8 cellular contexts compared by ENCODE assay signal in the genomic region with DNA sequence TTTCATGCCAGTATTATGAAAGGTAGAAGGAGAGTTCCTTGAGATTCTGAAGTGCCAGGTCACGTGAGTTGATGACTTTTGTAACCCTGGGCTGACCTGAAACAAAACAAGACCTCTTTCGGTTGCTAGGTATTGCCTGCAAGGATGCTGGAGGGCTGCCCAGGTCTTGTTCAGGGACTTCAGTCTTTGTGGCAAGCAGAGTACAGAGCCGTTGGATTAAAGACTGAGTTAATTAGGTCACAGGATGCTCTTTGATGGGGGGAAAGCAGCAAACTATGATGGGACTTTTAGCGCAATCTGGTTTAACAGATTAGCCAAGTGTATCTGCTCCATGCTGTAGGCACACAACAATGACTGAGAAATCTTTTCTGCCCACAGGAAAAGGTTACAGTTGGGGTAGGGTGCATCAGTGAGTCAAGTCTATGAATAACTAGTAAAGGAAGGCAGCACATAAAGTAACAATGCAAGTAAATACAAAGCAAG. TPM values are rescaled to one million over a fixed set of nuclear protein-coding genes. Genes with fewer than 3 reads are reported as not detected.
DNase-seq lines count a peak whose midpoint lies in the region; ATAC-seq and TF ChIP-seq lines count a peak whose summit lies in the region.

No MANE protein-coding gene starts in this region.

- H3K36me3 ChIP-seq in CD4-positive, CD25-positive, alpha-beta regulatory T cell (ENCODE audit: control insufficient read depth, insufficient read depth, low read length), result no peaks in the 10 kb centered on the region
- no peaks in the 10 kb centered on the region for H3K36me3 ChIP-seq in GM23338 (ENCODE audit: insufficient read depth)
- no peaks in the 10 kb centered on the region for H3K36me3 ChIP-seq in endodermal cell (ENCODE audit: control insufficient read depth, insufficient read depth, low read length)

- TF ChIP-seq CTCF in GM23338 (conservative IDR thresholded peaks at IDR 0.05; ENCODE audit: low read depth in 2 of 2) (no peak), endodermal cell (conservative IDR thresholded peaks at IDR 0.05) (no peak)

- peak overlapping the region; percentile 42 for H3K4me3 ChIP-seq in CD4-positive, CD25-positive, alpha-beta regulatory T cell (ENCODE audit: low read depth, low read length)
- no peak overlapping the region for H3K4me3 ChIP-seq in GM23338
- no peak overlapping the region for H3K4me3 ChIP-seq in endodermal cell (ENCODE audit: low read length)

- H3K9me2 ChIP-seq in GM23338 (ENCODE audit: insufficient read depth), result no peaks in the 10 kb centered on the region

- H3F3A ChIP-seq in GM23338 (replicated peaks; ENCODE audit: low read depth), result no peaks in the 10 kb centered on the region

- no peak overlapping the region for H2AFZ ChIP-seq in GM23338

- peaks cover 25 to 53% (median 39%) of the 10 kb centered on the region in 4 donors for H3K4me1 Mint-ChIP-seq in CD4-positive, CD25-positive, alpha-beta regulatory T cell
- H3K4me1 Mint-ChIP-seq in immature natural killer cell (peaks cover 45 to 48% of the 10 kb centered on the region in 2 donors), GM23338 (peaks cover 25% of the 10 kb centered on the region), endodermal cell (peaks cover 37% of the 10 kb centered on the region)

- peak overlapping the region; percentile 70 to 95 (median 92) for H3K4me3 Mint-ChIP-seq in CD4-positive, CD25-positive, alpha-beta regulatory T cell
- H3K4me3 Mint-ChIP-seq in immature natural killer cell (peak overlapping the region; percentile 40 to 85 (median 62)), GM23338 (no peak overlapping the region), endodermal cell (no peak overlapping the region)

- no peak overlapping the region for H3K4me2 ChIP-seq in GM23338

- H3K27ac Mint-ChIP-seq in CD4-positive, CD25-positive, alpha-beta regulatory T cell, result peak overlapping the region; percentile 92 to 99 (median 95)
- H3K27ac Mint-ChIP-seq in immature natural killer cell, result peak overlapping the region; percentile 90 to 96 (median 94)
- H3K27ac Mint-ChIP-seq in GM23338, result no peak overlapping the region
- H3K27ac Mint-ChIP-seq in endodermal cell, result no peak overlapping the region

- H3K27ac ChIP-seq in CD4-positive, CD25-positive, alpha-beta regulatory T cell (ENCODE audit: insufficient read depth, low read length, poor library complexity, severe bottlenecking), result peak overlapping the region; percentile 97
- H3K27ac ChIP-seq in GM23338 (ENCODE audit: low read depth), result no peak overlapping the region
- H3K27ac ChIP-seq in endodermal cell (ENCODE audit: low read depth, low read length), result no peak overlapping the region

- WGBS in endodermal cell (ENCODE audit: insufficient coverage in 1 of 2, insufficient read length in 1 of 2), 2 experiments, result 87 to 88% methylated on average over 4 of the region's 4 CpGs

- H3K27me3 ChIP-seq in CD4-positive, CD25-positive, alpha-beta regulatory T cell (ENCODE audit: control insufficient read depth, insufficient read depth, low read length), result no peaks in the 10 kb centered on the region
- H3K27me3 ChIP-seq in GM23338 (ENCODE audit: insufficient read depth) (0 out of 2 replicates have a peak, but pooled peaks cover 4% of the 10 kb centered on the region), endodermal cell (ENCODE audit: control insufficient read depth, insufficient read depth, low read length, poor library complexity, severe bottlenecking) (no peaks in the 10 kb centered on the region)

- H3K36me3 Mint-ChIP-seq in CD4-positive, CD25-positive, alpha-beta regulatory T cell, result no peaks in the 10 kb centered on the region
- no peaks in the 10 kb centered on the region for H3K36me3 Mint-ChIP-seq in immature natural killer cell
- peaks cover 7% of the 10 kb centered on the region for H3K36me3 Mint-ChIP-seq in GM23338 (ENCODE audit: low read depth)
- no peaks in the 10 kb centered on the region for H3K36me3 Mint-ChIP-seq in endodermal cell (ENCODE audit: low read depth)

- peaks cover 40% of the 10 kb centered on the region for H3K4me1 ChIP-seq in CD4-positive, CD25-positive, alpha-beta regulatory T cell (ENCODE audit: control insufficient read depth, insufficient read depth, low read length, poor library complexity, severe bottlenecking)
- peaks cover 16% of the 10 kb centered on the region for H3K4me1 ChIP-seq in GM23338 (ENCODE audit: insufficient read depth)
- H3K4me1 ChIP-seq in endodermal cell (ENCODE audit: control insufficient read depth, insufficient read depth, low read length), result peaks cover 21% of the 10 kb centered on the region

- H3K9me3 ChIP-seq in CD4-positive, CD25-positive, alpha-beta regulatory T cell (ENCODE audit: control insufficient read depth in 2 of 2, low read length in 2 of 2), result no peaks in the 10 kb centered on the region
- peaks cover 14% of the 10 kb centered on the region for H3K9me3 ChIP-seq in endodermal cell (ENCODE audit: control insufficient read depth, low read length)

- H3K9ac ChIP-seq in endodermal cell (ENCODE audit: extremely low read depth, low read length, poor library complexity, severe bottlenecking), result no peak overlapping the region

- peak; percentile 53 to 75 (median 75) for DNase-seq in CD4-positive, CD25-positive, alpha-beta regulatory T cell
- peak; percentile 67 for DNase-seq in activated CD8-positive, alpha-beta memory T cell treated with anti-CD3 and anti-CD28 coated beads for 24 hours
- DNase-seq in immature natural killer cell, result peak; percentile 47 to 67 (median 50)
- DNase-seq in GM23338 (ENCODE audit: low spot score), result no peak
- DNase-seq in endodermal cell, result no peak

- H3K79me2 ChIP-seq in GM23338 (replicated peaks; ENCODE audit: insufficient read depth), result no peaks in the 10 kb centered on the region

- peak; percentile 17 to 26 for ATAC-seq in CD4-positive, CD25-positive, alpha-beta regulatory T cell (ENCODE audit: low read depth in 2 of 2)
- ATAC-seq in HG03469 (IDR thresholded peaks at IDR 0.05; ENCODE audit: unreplicated experiment) (peak; percentile 27), GM18873 (IDR thresholded peaks at IDR 0.05; ENCODE audit: low FRiP score, unreplicated experiment) (no peak), HG02852 (IDR thresholded peaks at IDR 0.05; ENCODE audit: unreplicated experiment) (no peak), GM23338 (no peak)

- no peaks in the 10 kb centered on the region for H3K27me3 Mint-ChIP-seq in CD4-positive, CD25-positive, alpha-beta regulatory T cell
- H3K27me3 Mint-ChIP-seq in immature natural killer cell (ENCODE audit: low read depth in 3 of 3) (peaks cover 11 to 18% (median 16%) of the 10 kb centered on the region in 3 donors), GM23338 (ENCODE audit: insufficient read depth, low read depth, poor library complexity) (peaks cover 11% of the 10 kb centered on the region), endodermal cell (ENCODE audit: insufficient read depth) (peaks cover 10% of the 10 kb centered on the region)

- H4K20me1 ChIP-seq in GM23338 (replicated peaks; ENCODE audit: insufficient read depth), result no peaks in the 10 kb centered on the region

- H3K9me3 Mint-ChIP-seq in CD4-positive, CD25-positive, alpha-beta regulatory T cell, result peaks cover 0 to 2% (median 0%) of the 10 kb centered on the region in 7 donors
- H3K9me3 Mint-ChIP-seq in immature natural killer cell (no peaks in the 10 kb centered on the region), GM23338 (peaks cover 18% of the 10 kb centered on the region), endodermal cell (peaks cover 19% of the 10 kb centered on the region)

TF ChIP-seq in GM23338, 12 proteins besides CTCF, POLR2A, EP300 and RAD21 (continues in another document):
- TF ChIP-seq STAT1 (IDR thresholded peaks at IDR 0.05; ENCODE audit: unreplicated experiment) (no peak), POLR2AphosphoS5 (IDR thresholded peaks at IDR 0.05; ENCODE audit: low read depth) (no peak), ZNF114 (CRISPR knock-in tag; IDR thresholded peaks at IDR 0.05) (no peak)

RNA-seq across cellular contexts. Expression of a gene that starts 12.8 kb away (rescaled TPM):
- 201 TPM for total RNA-seq in CD4-positive, CD25-positive, alpha-beta regulatory T cell
- 100 to 1,000 TPM; 139 to 175 (median 154) TPM for polyA plus RNA-seq in CD4-positive, CD25-positive, alpha-beta regulatory T cell
- polyA plus RNA-seq in immature natural killer cell, result 10 to 100 TPM; 45.4 to 85.2 (median 63.0) TPM
- 169 and 180 TPM in 2 replicates for total RNA-seq in GM23338 (2014; rRNA removed; shearing (Covaris generic))
- polyA plus RNA-seq in GM23338 (2016; fragmentation: Nextera tagmentation; extraction: Ambion mirVana), result 66.9 and 83.3 TPM in 2 replicates
- 100 to 1,000 TPM; 103 to 108 TPM for total RNA-seq in endodermal cell
- polyA plus RNA-seq in endodermal cell (2013, experiment 1 of 2), result 140 TPM
- polyA plus RNA-seq in endodermal cell (2013, experiment 2 of 2), result 132 TPM

Comparison
In these comparisons a context has a peak if more than half of its experiments do, and no peak if none do; other contexts are left out.
1. ATAC-seq: peak in CD4-positive, CD25-positive, alpha-beta regulatory T cell (2 of 2) and HG03469 (single experiment); none in GM18873 (single experiment), HG02852 (single experiment) and GM23338 (single experiment).
2. DNase-seq: peak in CD4-positive, CD25-positive, alpha-beta regulatory T cell (3 of 3), activated CD8-positive, alpha-beta memory T cell treated with anti-CD3 and anti-CD28 coated beads for 24 hours (single experiment) and immature natural killer cell (3 of 3); none in GM23338 (single experiment) and endodermal cell (single experiment).
3. H3K27ac Mint-ChIP-seq: peak in CD4-positive, CD25-positive, alpha-beta regulatory T cell (3 of 3) and immature natural killer cell (6 of 6); none in GM23338 (single experiment) and endodermal cell (single experiment).
4. H3K4me3 Mint-ChIP-seq: peak in CD4-positive, CD25-positive, alpha-beta regulatory T cell (4 of 4) and immature natural killer cell (5 of 5); none in GM23338 (single experiment) and endodermal cell (single experiment).